In genomic region chr1:62334434-62334833, GRCh38 we compare ENCODE assay signal across 30 cellular contexts. TPM values are rescaled to one million over a fixed set of nuclear protein-coding genes. Genes with fewer than 3 reads are reported as not detected.
A peak's percentile ranks its signal among the peaks of the same experiment; 100 is the strongest.
DNase-seq lines count a peak whose midpoint lies in the region; ATAC-seq, FAIRE-seq and TF ChIP-seq lines count a peak whose summit lies in the region.
"Had no signal": no experiment of that assay in that cellular context is flagged by ENCODE, and none has a peak within 500 bp of the region (broad histone marks: within the 10 kb centered on the region; RNA-seq: fewer than 3 reads in every experiment).

No MANE protein-coding gene starts in this region.

- no peaks in the 10 kb centered on the region for H3K9me1 ChIP-seq in K562 (ENCODE audit: control insufficient read depth, insufficient read depth, low read length)

- H3K27me3 Mint-ChIP-seq in T-cell = peaks cover 0 to 3% of the 10 kb centered on the region in 2 donors
- H3K27me3 Mint-ChIP-seq in activated T-helper 1 cell treated with anti-CD3 and anti-CD28 coated beads, Interleukin-12 subunit alpha, Interleukin-12 subunit beta, Interleukin-2, Interleukin-4 antibody, amounts not matched to agents 30 ng/mL and 10 ng/mL and 1 ng/mL, durations not matched to agents 14 hours and 24 hours and 36 hours (ENCODE audit: insufficient read depth) = no peaks in the 10 kb centered on the region

- intact Hi-C loops in HepG2 (cut with micrococcal nuclease; ENCODE audit: unreplicated experiment) (no loop called here), right lobe of liver (cut with DNase I) (no loop called here), K562 (cut with micrococcal nuclease) (no loop called here)
- intact Hi-C loops in activated T-helper 1 cell treated with anti-CD3 and anti-CD28 coated beads, Interleukin-12 subunit alpha, Interleukin-12 subunit beta, Interleukin-2, Interleukin-4 antibody, amounts not matched to agents 30 ng/mL and 10 ng/mL and 1 ng/mL, durations not matched to agents 14 hours and 24 hours and 36 hours (cut with micrococcal nuclease) = no loop called here

- H4K20me1 ChIP-seq in HepG2 (ENCODE audit: insufficient read depth, low read length) = no peaks in the 10 kb centered on the region
- no peaks in the 10 kb centered on the region for H4K20me1 ChIP-seq in K562 (replicated peaks; ENCODE audit: control insufficient read depth, insufficient read depth, low read length)
- H4K20me1 ChIP-seq: BLaER1 had no signal

- CTCF ChIA-PET in HepG2 (lab: Yijun Ruan, JAX; ENCODE audit: low intra/inter-chr PET ratio, low total read pairs) (no interaction called here), K562 (lab: Yijun Ruan, JAX; ENCODE audit: low intra/inter-chr PET ratio) (no interaction called here), T-cell (lab: Charles Lee) (no interaction called here)

- H3K4me1 ChIP-seq in HepG2 (ENCODE audit: insufficient read depth, low read length) = peaks cover 25% of the 10 kb centered on the region
- peaks cover 0 to 10% (median 0%) of the 10 kb centered on the region in 4 donors for H3K4me1 ChIP-seq in right lobe of liver
- no peaks in the 10 kb centered on the region; a peak in 1 of 5 replicates for H3K4me1 ChIP-seq in K562 (replicated peaks in 1 of 2; ENCODE audit: control insufficient read depth in 2 of 2, insufficient read depth in 2 of 2, low read length in 2 of 2)

- no TSS peak for BruUV-seq in HepG2 (replicated peaks; lab: Mats Ljungman, UMichigan)
- BruUV-seq in K562 (replicated peaks; lab: Mats Ljungman, UMichigan) = no TSS peak

- in situ Hi-C loops in HepG2 (cut with HindIII; ENCODE audit: extremely low pct_ligation_motif_present, low pct_unique_long_range_greater_than_20kb) (no loop called here), K562 (cut with MboI) (no loop called here)

- no peak overlapping the region for H3K4me2 ChIP-seq in HepG2 (ENCODE audit: low read depth, low read length)
- H3K4me2 ChIP-seq in K562 (ENCODE audit: insufficient read depth, low read length) = no peak overlapping the region

- H3K9me3 Mint-ChIP-seq in T-cell = peaks cover 0 to 5% (median 0%) of the 10 kb centered on the region in 3 donors
- H3K9me3 Mint-ChIP-seq in activated T-helper 1 cell treated with anti-CD3 and anti-CD28 coated beads, Interleukin-12 subunit alpha, Interleukin-12 subunit beta, Interleukin-2, Interleukin-4 antibody, amounts not matched to agents 30 ng/mL and 10 ng/mL and 1 ng/mL, durations not matched to agents 14 hours and 24 hours and 36 hours = no peaks in the 10 kb centered on the region

- H2AFZ ChIP-seq in HepG2 (ENCODE audit: low read length) (no peak overlapping the region), K562 (ENCODE audit: low read depth, low read length) (no peak overlapping the region)

- no peak overlapping the region for H3K27ac Mint-ChIP-seq in T-cell
- H3K27ac Mint-ChIP-seq in activated T-helper 1 cell treated with anti-CD3 and anti-CD28 coated beads, Interleukin-12 subunit alpha, Interleukin-12 subunit beta, Interleukin-2, Interleukin-4 antibody, amounts not matched to agents 30 ng/mL and 10 ng/mL and 1 ng/mL, durations not matched to agents 14 hours and 24 hours and 36 hours = no peak overlapping the region
- H3K27ac Mint-ChIP-seq: memory B cell had no signal

- no peak for TF ChIP-seq POLR2A in HepG2 (IDR thresholded peaks at IDR 0.05; ENCODE audit: insufficient read depth in 1 of 2, low read depth in 2 of 2, low read length in 2 of 2)
- TF ChIP-seq POLR2A in right lobe of liver (IDR thresholded peaks at IDR 0.05) = no peak
- no peak for TF ChIP-seq POLR2A in K562 (conservative IDR thresholded peaks at IDR 0.05)

- no peak for FAIRE-seq in HepG2 (lab: Jason Lieb, UNC)
- no peak for FAIRE-seq in K562 (lab: Jason Lieb, UNC)
- FAIRE-seq: colon, G401.6 had no signal

- no peak for TF ChIP-seq CTCF in HepG2 (CRISPR knock-in tag; IDR thresholded peaks at IDR 0.05)
- no peak for TF ChIP-seq CTCF in right lobe of liver (IDR thresholded peaks at IDR 0.05)
- TF ChIP-seq CTCF in K562 (IDR thresholded peaks at IDR 0.05 in 2 of 3, conservative IDR thresholded peaks at IDR 0.05 in 1 of 3; ENCODE audit: insufficient read depth in 2 of 3, low read depth in 1 of 3, low read length in 3 of 3) = 0 out of 6 replicates have a peak, but pooled peaks of 1 of the 3 experiments have one; percentile 21
- TF ChIP-seq CTCF in fibroblast of the aortic adventitia (IDR thresholded peaks at IDR 0.05; ENCODE audit: insufficient read depth, low read length) = peak; percentile 17

- TF ChIP-seq EP300 in HepG2 (IDR thresholded peaks at IDR 0.05; ENCODE audit: low read depth in 2 of 2, low read length in 2 of 2) (no peak), HepG2 (CRISPR knock-in tag; IDR thresholded peaks at IDR 0.05; ENCODE audit: borderline replicate concordance) (no peak), K562 (IDR thresholded peaks at IDR 0.05; ENCODE audit: low read length) (no peak)

- POLR2A ChIA-PET in HepG2 (lab: Yijun Ruan, JAX) = no interaction called here
- POLR2A ChIA-PET in K562 (lab: Yijun Ruan, JAX) = no interaction called here
- POLR2A ChIA-PET in T-cell (lab: Charles Lee) = no interaction called here

- H3K27ac ChIP-seq in HepG2 (ENCODE audit: extremely low read length, insufficient read depth, low read length) (no peak overlapping the region), right lobe of liver (no peak overlapping the region), K562 (ENCODE audit: extremely low read depth, low read depth, low read length) (no peak overlapping the region)
- H3K27ac ChIP-seq: BLaER1, body of pancreas, esophagus squamous epithelium, gastroesophageal sphincter, HL-60, testis, uterus had no signal

- no peak for DNase-seq in HepG2 (ENCODE audit: low spot score)
- no peak for DNase-seq in right lobe of liver
- peak; percentile 5 to 26 (median 20) for DNase-seq in K562 (ENCODE audit: extremely low read depth in 1 of 4, low spot score in 3 of 4)
- DNase-seq in fibroblast of the aortic adventitia (ENCODE audit: low read depth) = no peak
- DNase-seq in T-cell = no peak
- no peak for DNase-seq in activated T-helper 1 cell treated with anti-CD3 and anti-CD28 coated beads, Interleukin-12 subunit alpha, Interleukin-12 subunit beta, Interleukin-2, Interleukin-4 antibody, amounts not matched to agents 30 ng/mL and 10 ng/mL and 1 ng/mL, durations not matched to agents 14 hours and 24 hours and 36 hours (ENCODE audit: low spot score)
- DNase-seq: activated CD4-positive, alpha-beta T cell treated with anti-CD3 and anti-CD28 coated beads for 4 hours; activated CD8-positive, alpha-beta memory T cell treated with anti-CD3 and anti-CD28 coated beads for 24 hours; activated T-cell treated with anti-CD3 and anti-CD28 coated beads, Interleukin-2, amount 50 U/mL, for 1 hour; body of pancreas; DMS53; effector memory CD4-positive, alpha-beta T cell; esophagus squamous epithelium; NCI-H1092; NCI-H1930; NCI-H526; nucleus accumbens; Right ventricle myocardium superior; stimulated activated naive CD8-positive, alpha-beta T cell treated with anti-CD3 and anti-CD28 coated beads, Interleukin-15, Interleukin-2, amounts not matched to agents 100 U/mL and 50 U/mL, for 24 hours; testis; uterus had no signal

- no peak overlapping the region for H3K9ac ChIP-seq in HepG2 (ENCODE audit: insufficient read depth, low read depth, low read length)
- H3K9ac ChIP-seq in K562 (ENCODE audit: insufficient read depth in 1 of 2, low read depth in 2 of 2, low read length in 2 of 2) = no peak overlapping the region
- H3K9ac ChIP-seq: BLaER1 had no signal

- WGBS in HepG2 (ENCODE audit: low lambda C conversion rate) = 87% methylated on average over 4 of the region's 4 CpGs
- WGBS in right lobe of liver (ENCODE audit: insufficient coverage, low coverage, low lambda C conversion rate, missing lambda C conversion rate) = 89% methylated on average over 3 of the region's 4 CpGs
- 0% methylated on average over 4 of the region's 4 CpGs for WGBS in K562 (ENCODE audit: insufficient coverage, low coverage, missing lambda C conversion rate)

- H3K79me2 ChIP-seq in HepG2 (ENCODE audit: insufficient read depth, low read length) (no peaks in the 10 kb centered on the region), K562 (ENCODE audit: control insufficient read depth, insufficient read depth, low read length) (no peaks in the 10 kb centered on the region)

- H3K4me3 Mint-ChIP-seq in T-cell = no peak overlapping the region
- no peak overlapping the region for H3K4me3 Mint-ChIP-seq in activated T-helper 1 cell treated with anti-CD3 and anti-CD28 coated beads, Interleukin-12 subunit alpha, Interleukin-12 subunit beta, Interleukin-2, Interleukin-4 antibody, amounts not matched to agents 30 ng/mL and 10 ng/mL and 1 ng/mL, durations not matched to agents 14 hours and 24 hours and 36 hours
- H3K4me3 Mint-ChIP-seq: memory B cell had no signal

- H3K4me3 ChIP-seq in HepG2 (replicated peaks in 1 of 3; ENCODE audit: insufficient read depth in 1 of 3, low read depth in 2 of 3, low read length in 3 of 3) (no peak overlapping the region), right lobe of liver (no peak overlapping the region), K562 (no peak overlapping the region), fibroblast of the aortic adventitia (ENCODE audit: low read depth, low read length) (no peak overlapping the region)
- H3K4me3 ChIP-seq: BLaER1, body of pancreas, esophagus squamous epithelium, gastroesophageal sphincter, testis, uterus had no signal

- no peaks in the 10 kb centered on the region for H3K36me3 Mint-ChIP-seq in T-cell
- H3K36me3 Mint-ChIP-seq in activated T-helper 1 cell treated with anti-CD3 and anti-CD28 coated beads, Interleukin-12 subunit alpha, Interleukin-12 subunit beta, Interleukin-2, Interleukin-4 antibody, amounts not matched to agents 30 ng/mL and 10 ng/mL and 1 ng/mL, durations not matched to agents 14 hours and 24 hours and 36 hours (ENCODE audit: low read depth) = no peaks in the 10 kb centered on the region
- H3K36me3 Mint-ChIP-seq: memory B cell had no signal

- TF ChIP-seq RAD21 in HepG2 (CRISPR knock-in tag; IDR thresholded peaks at IDR 0.05) = no peak
- no peak for TF ChIP-seq RAD21 in K562 (CRISPR knock-in tag; conservative IDR thresholded peaks at IDR 0.05 in 1 of 2, IDR thresholded peaks at IDR 0.05 in 1 of 2)

- peaks cover 0 to 4% (median 0%) of the 10 kb centered on the region in 3 donors for H3K4me1 Mint-ChIP-seq in T-cell
- no peaks in the 10 kb centered on the region for H3K4me1 Mint-ChIP-seq in activated T-helper 1 cell treated with anti-CD3 and anti-CD28 coated beads, Interleukin-12 subunit alpha, Interleukin-12 subunit beta, Interleukin-2, Interleukin-4 antibody, amounts not matched to agents 30 ng/mL and 10 ng/mL and 1 ng/mL, durations not matched to agents 14 hours and 24 hours and 36 hours (ENCODE audit: low read depth)
- H3K4me1 Mint-ChIP-seq: memory B cell had no signal

- no peaks in the 10 kb centered on the region for H3K36me3 ChIP-seq in HepG2 (replicated peaks in 1 of 2; ENCODE audit: control insufficient read depth in 1 of 2, insufficient read depth in 2 of 2, low read length in 2 of 2)
- no peaks in the 10 kb centered on the region for H3K36me3 ChIP-seq in right lobe of liver
- no peaks in the 10 kb centered on the region for H3K36me3 ChIP-seq in K562 (ENCODE audit: control insufficient read depth, insufficient read depth, low read length)
- H3K36me3 ChIP-seq: BLaER1, esophagus squamous epithelium, gastroesophageal sphincter, uterus had no signal

- H3K27me3 ChIP-seq in HepG2 (ENCODE audit: control insufficient read depth in 1 of 2, insufficient read depth in 2 of 2, low read length in 2 of 2) (no peaks in the 10 kb centered on the region; a peak in 1 of 5 replicates), right lobe of liver (no peaks in the 10 kb centered on the region), K562 (ENCODE audit: control insufficient read depth in 2 of 2, insufficient read depth in 2 of 2, low read length in 2 of 2) (peaks cover 2 to 11% of the 10 kb centered on the region in 2 experiments; a peak in 3 of 5 replicates)
- H3K27me3 ChIP-seq: BLaER1, body of pancreas, gastroesophageal sphincter, testis, uterus had no signal

- H3K9me3 ChIP-seq in HepG2 (ENCODE audit: low read length) = no peaks in the 10 kb centered on the region
- no peaks in the 10 kb centered on the region for H3K9me3 ChIP-seq in right lobe of liver
- no peaks in the 10 kb centered on the region for H3K9me3 ChIP-seq in K562 (replicated peaks; ENCODE audit: control insufficient read depth, insufficient read depth, low read depth, low read length)
- H3K9me3 ChIP-seq: BLaER1, body of pancreas, esophagus squamous epithelium, gastroesophageal sphincter, testis, uterus had no signal

- ATAC-seq in HepG2 (no peak), right lobe of liver (no peak), K562 (peak; percentile 46; the same call in 2 of the 3 replicates), T-cell (replicated peaks in 1 of 4) (no peak), HG03457 (IDR thresholded peaks at IDR 0.05; ENCODE audit: unreplicated experiment) (no peak), GM19023 (IDR thresholded peaks at IDR 0.05; ENCODE audit: unreplicated experiment) (no peak)
- ATAC-seq: body of pancreas; gastroesophageal sphincter; stimulated activated naive CD8-positive, alpha-beta T cell treated with anti-CD3 and anti-CD28 coated beads, Interleukin-15, Interleukin-2, amounts not matched to agents 100 U/mL and 50 U/mL, for 24 hours had no signal

RNA-seq across cellular contexts. Expression of gene KANK4, which starts 15.2 kb away (rescaled TPM):
- total RNA-seq in HepG2 (2016; rRNA removed; fragmentation: Illumina TruSeq; extraction: Trizol) = 25.7 and 28.8 TPM in 2 replicates
- total RNA-seq in HepG2 (2016; cell fraction: cytosol; rRNA removed; fragmentation: Illumina TruSeq; extraction: Trizol; ENCODE audit: low read depth) = 8.0 and 8.5 TPM in 2 replicates
- total RNA-seq in HepG2 (2016; cell fraction: insoluble cytoplasmic fraction; rRNA removed; fragmentation: Illumina TruSeq; extraction: Trizol) = 25.9 and 29.8 TPM in 2 replicates
- 21.3 and 22.4 TPM in 2 replicates for total RNA-seq in HepG2 (2016; cell fraction: membrane; rRNA removed; fragmentation: Illumina TruSeq; extraction: Trizol)
- total RNA-seq in HepG2 (2016; cell fraction: nucleus; rRNA removed; fragmentation: Illumina TruSeq; extraction: Trizol) = 17.2 and 19.3 TPM in 2 replicates
- 10.9 and 16.1 TPM in 2 replicates for polyA plus RNA-seq in HepG2 (2011; rRNA removed)
- 8.1 and 12.4 TPM in 2 replicates for polyA plus RNA-seq in HepG2 (2011; cell fraction: cytosol; rRNA removed)
- 7.0 and 9.0 TPM in 2 replicates for polyA plus RNA-seq in HepG2 (2011; cell fraction: nucleus; rRNA removed)
- polyA plus RNA-seq in HepG2 (2012) = 5.0 and 7.0 TPM in 2 replicates
- 4.5 and 5.1 TPM in 2 replicates for polyA plus RNA-seq in HepG2 (2016; cell fraction: cytosol; fragmentation: Illumina TruSeq; extraction: Trizol; ENCODE audit: low read depth)
- polyA plus RNA-seq in HepG2 (2016; cell fraction: insoluble cytoplasmic fraction; fragmentation: Illumina TruSeq; extraction: Trizol; ENCODE audit: low read depth) = 23.3 and 29.4 TPM in 2 replicates
- polyA plus RNA-seq in HepG2 (2016; cell fraction: membrane; fragmentation: Illumina TruSeq; extraction: Trizol; ENCODE audit: low read depth) = 12.8 and 13.9 TPM in 2 replicates
- polyA plus RNA-seq in HepG2 (2016; cell fraction: nucleus; fragmentation: Illumina TruSeq; extraction: Trizol; ENCODE audit: insufficient read depth, low read depth) = 24.3 and 25.9 TPM in 2 replicates
- polyA minus RNA-seq in HepG2 (2011; rRNA and poly(A)+ RNA removed; ENCODE audit: low replicate concordance) = 40.6 TPM in 1 of 2 replicates, not detected in the other
- polyA minus RNA-seq in HepG2 (2011; cell fraction: cytosol; rRNA and poly(A)+ RNA removed) = 11.2 and 15.2 TPM in 2 replicates
- 13.4 and 15.2 TPM in 2 replicates for polyA minus RNA-seq in HepG2 (2011; cell fraction: nucleus; rRNA and poly(A)+ RNA removed)
- 1 to 10 TPM in 4 of 6 experiments, under 1 TPM in 2; 0.18 to 6.7 (median 1.3) TPM for total RNA-seq in right lobe of liver
- not detected in 2 replicates for total RNA-seq in K562 (2011; cell fraction: chromatin; rRNA removed; ENCODE audit: low replicate concordance)
- not detected in 2 replicates for total RNA-seq in K562 (2011; cell fraction: nucleolus; rRNA removed)
- total RNA-seq in K562 (2011; cell fraction: nucleoplasm; rRNA removed) = not detected in 2 replicates
- not detected in 2 replicates for total RNA-seq in K562 (2014; rRNA removed)
- total RNA-seq in K562 (2014; rRNA removed; fragmentation: Illumina TruSeq; extraction: Trizol) = not detected in 2 replicates
- not detected in 2 replicates for total RNA-seq in K562 (2015; rRNA removed; fragmentation: Illumina TruSeq; extraction: Trizol)
- not detected in 2 replicates for total RNA-seq in K562 (2021)
- polyA plus RNA-seq in K562 (2011; rRNA removed) = not detected in 2 replicates
- not detected in 2 replicates for polyA plus RNA-seq in K562 (2011; cell fraction: cytosol; rRNA removed)
- polyA plus RNA-seq in K562 (2011; cell fraction: nucleus; rRNA removed) = not detected in 2 replicates
- not detected in 2 replicates for polyA plus RNA-seq in K562 (2012)
- polyA plus RNA-seq in K562 (2014; fragmentation: Illumina TruSeq; extraction: Trizol) = not detected in 2 replicates
- polyA plus RNA-seq in K562 (2014; fragmentation: Nextera tagmentation; extraction: Ambion mirVana) = not detected
- polyA plus RNA-seq in K562 (2014; rRNA removed) = not detected in 2 replicates
- polyA minus RNA-seq in K562 (2011; rRNA and poly(A)+ RNA removed) = not detected in 2 replicates
- polyA minus RNA-seq in K562 (2011; cell fraction: cytosol; rRNA and poly(A)+ RNA removed) = not detected in 2 replicates
- not detected in 2 replicates for polyA minus RNA-seq in K562 (2011; cell fraction: nucleus; rRNA and poly(A)+ RNA removed)
- total RNA-seq in fibroblast of the aortic adventitia (ENCODE audit: low replicate concordance) = 0.09 and 0.16 TPM in 2 replicates
- total RNA-seq in T-cell = not detected
- total RNA-seq in activated T-helper 1 cell treated with anti-CD3 and anti-CD28 coated beads, Interleukin-12 subunit alpha, Interleukin-12 subunit beta, Interleukin-2, Interleukin-4 antibody, amounts not matched to agents 30 ng/mL and 10 ng/mL and 1 ng/mL, durations not matched to agents 14 hours and 24 hours and 36 hours = not detected in 2 replicates
- total RNA-seq: T-helper 2 cell treated with Interferon-gamma antibody and Interleukin-4, amounts not matched to agents 100 ng/mL and 5 ng/mL, for 36 hours had no signal

Comparison
In these comparisons a context has a peak if more than half of its experiments do, and no peak if none do; other contexts are left out.
1. DNase-seq: peak in K562 (4 of 4); none in HepG2 (single experiment), right lobe of liver (0 of 3), fibroblast of the aortic adventitia (single experiment), T-cell (0 of 34) and activated T-helper 1 cell treated with anti-CD3 and anti-CD28 coated beads, Interleukin-12 subunit alpha, Interleukin-12 subunit beta, Interleukin-2, Interleukin-4 antibody, amounts not matched to agents 30 ng/mL and 10 ng/mL and 1 ng/mL, durations not matched to agents 14 hours and 24 hours and 36 hours (single experiment).